In the genomic region with DNA sequence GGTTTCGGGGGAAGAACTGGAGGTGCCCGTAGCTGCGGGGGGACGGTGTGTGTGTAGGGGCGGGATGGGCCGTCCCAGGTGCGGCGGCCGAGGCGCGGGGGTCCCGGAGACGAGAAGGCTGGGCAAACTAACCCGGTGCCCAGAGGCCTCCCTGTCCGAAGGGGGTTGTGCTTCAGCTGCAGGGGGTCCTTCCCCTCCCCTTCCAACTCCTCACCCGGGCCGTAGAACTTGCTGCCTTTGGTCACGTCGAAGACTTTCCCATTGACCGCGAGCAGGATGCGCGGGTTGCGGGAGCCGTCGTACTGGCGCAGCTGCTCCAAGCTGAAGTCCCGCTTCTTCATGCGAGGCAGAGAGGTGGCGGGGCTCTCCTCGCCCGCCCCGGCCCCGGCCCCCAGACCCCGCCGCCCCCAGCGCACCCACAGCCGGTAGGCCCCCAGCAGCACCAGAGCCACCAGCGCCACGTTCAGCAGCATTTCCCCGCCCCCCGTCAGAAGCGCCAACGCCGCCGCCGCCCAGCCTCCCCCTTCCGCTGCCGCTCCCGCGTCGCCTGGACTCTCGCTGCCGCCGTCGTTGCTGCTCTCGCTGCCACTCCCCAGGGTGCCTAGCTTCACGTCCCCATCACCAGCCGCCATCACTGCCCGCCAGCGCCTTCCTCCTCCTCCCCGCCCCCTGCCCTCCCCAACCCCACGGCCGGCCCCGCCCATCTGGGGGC, we compare ENCODE assay signal across 8 cellular contexts. TPM values are rescaled to one million over a fixed set of nuclear protein-coding genes. Genes with fewer than 3 reads are reported as not detected.
A peak's percentile ranks its signal among the peaks of the same experiment; 100 is the strongest.
DNase-seq lines count a peak whose midpoint lies in the region; ATAC-seq and TF ChIP-seq lines count a peak whose summit lies in the region.

A gene with protein sequence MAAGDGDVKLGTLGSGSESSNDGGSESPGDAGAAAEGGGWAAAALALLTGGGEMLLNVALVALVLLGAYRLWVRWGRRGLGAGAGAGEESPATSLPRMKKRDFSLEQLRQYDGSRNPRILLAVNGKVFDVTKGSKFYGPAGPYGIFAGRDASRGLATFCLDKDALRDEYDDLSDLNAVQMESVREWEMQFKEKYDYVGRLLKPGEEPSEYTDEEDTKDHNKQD (minus strand): TSS at position 655 of the 712 bp plus-strand sequence. CDS start 23 bp downstream, at position 632.

- no peaks in the 10 kb centered on the region for H3K9me3 ChIP-seq in Panc1 (ENCODE audit: control insufficient read depth, insufficient read depth, low read depth, low read length)

- no peaks in the 10 kb centered on the region for H3K27me3 ChIP-seq in Panc1 (ENCODE audit: control insufficient read depth, insufficient read depth, low read length)

- peaks cover 31% of the 10 kb centered on the region for H3K4me1 Mint-ChIP-seq in central memory CD8-positive, alpha-beta T cell

- peak; percentile 10 for DNase-seq in activated CD4-positive, alpha-beta T cell treated with anti-CD3 and anti-CD28 coated beads for 1 hour
- no peak for DNase-seq in activated CD4-positive, alpha-beta T cell treated with anti-CD3 and anti-CD28 coated beads, Interleukin-2, amount 50 U/mL, for 1 hour
- DNase-seq in Panc1 (ENCODE audit: low read depth, low spot score) (no peak), left kidney (ENCODE audit: low read depth, low spot score) (peak; percentile 73), HPDE6-E6E7 (ENCODE audit: extremely low spot score) (no peak)
- no peak for DNase-seq in central memory CD8-positive, alpha-beta T cell (ENCODE audit: low spot score in 2 of 2)
- peak; percentile 3 for DNase-seq in stimulated activated CD8-positive, alpha-beta memory T cell treated with anti-CD3 and anti-CD28 coated beads, Interleukin-7, amount 100 ng/mL, for 24 hours (ENCODE audit: low read depth)

- H3K27ac ChIP-seq in Panc1 (ENCODE audit: low read length): peak within 1 kb of the TSS; percentile 96

- peak within 1 kb of the TSS; percentile 95 for H3K4me3 Mint-ChIP-seq in central memory CD8-positive, alpha-beta T cell

- no peak for TF ChIP-seq CTCF in Panc1 (IDR thresholded peaks at IDR 0.05)

- no peaks in the 10 kb centered on the region; the same call in none of the 2 replicates for H3K36me3 ChIP-seq in Panc1 (ENCODE audit: control insufficient read depth, insufficient read depth, low read length)

- H3K9me3 Mint-ChIP-seq in central memory CD8-positive, alpha-beta T cell: no peaks in the 10 kb centered on the region

- BruUV-seq in Panc1 (replicated peaks; lab: Mats Ljungman, UMichigan): no TSS peak

- H3K4me1 ChIP-seq in Panc1 (ENCODE audit: control insufficient read depth, insufficient read depth, low read length): no peaks in the 10 kb centered on the region; the same call in 1 of the 2 replicates

- CTCF ChIA-PET in Panc1 (lab: Charles Lee): interaction anchor here (0.6 kb wide), 2 partner anchors 25 to 27 kb away, joined by 3 read pairs; no protein-coding TSS in a partner anchor

- no peaks in the 10 kb centered on the region for H3K27me3 Mint-ChIP-seq in central memory CD8-positive, alpha-beta T cell

- ATAC-seq in HG02763 (IDR thresholded peaks at IDR 0.05; ENCODE audit: unreplicated experiment) (peak; percentile 5), Panc1 (peak; percentile 54)
- no peak for ATAC-seq in central memory CD8-positive, alpha-beta T cell (replicated peaks; ENCODE audit: extremely low read depth, poor library complexity, severe bottlenecking)

- H3K36me3 Mint-ChIP-seq in central memory CD8-positive, alpha-beta T cell (ENCODE audit: insufficient read depth): peaks cover 28% of the 10 kb centered on the region

- intact Hi-C loops in Panc1 (cut with micrococcal nuclease; ENCODE audit: unreplicated experiment): no loop called here

- peak within 1 kb of the TSS; percentile 86 for H3K27ac Mint-ChIP-seq in central memory CD8-positive, alpha-beta T cell (ENCODE audit: low read depth)

- in situ Hi-C loops in Panc1 (cut with HindIII; ENCODE audit: low pct_unique_long_range_greater_than_20kb, low sequenced_read_pairs): no loop called here

- H3K4me3 ChIP-seq in Panc1 (ENCODE audit: low read depth in 2 of 2, low read length in 2 of 2): peak within 1 kb of the TSS; percentile 78 to 86

- POLR2A ChIA-PET in Panc1 (lab: Charles Lee): interaction anchor here (0.7 kb wide), 1 partner anchor 9 kb away, joined by 4 read pairs; no protein-coding TSS in a partner anchor

RNA-seq across cellular contexts. Expression of the gene that starts here (rescaled TPM):
- total RNA-seq in Panc1 (2021; ENCODE audit: unreplicated experiment): 47.6 TPM
- 44.4 TPM for polyA plus RNA-seq in Panc1 (2012; ENCODE audit: insufficient read length)

Comparison
In these comparisons a context has a peak if more than half of its experiments do, and no peak if none do; other contexts are left out.
1. DNase-seq: peak in activated CD4-positive, alpha-beta T cell treated with anti-CD3 and anti-CD28 coated beads for 1 hour (single experiment), left kidney (single experiment) and stimulated activated CD8-positive, alpha-beta memory T cell treated with anti-CD3 and anti-CD28 coated beads, Interleukin-7, amount 100 ng/mL, for 24 hours (single experiment); none in activated CD4-positive, alpha-beta T cell treated with anti-CD3 and anti-CD28 coated beads, Interleukin-2, amount 50 U/mL, for 1 hour (single experiment), Panc1 (single experiment), central memory CD8-positive, alpha-beta T cell (0 of 2) and HPDE6-E6E7 (single experiment).